Comparison of ENCODE assay signal across 8 cellular contexts in the genomic region with DNA sequence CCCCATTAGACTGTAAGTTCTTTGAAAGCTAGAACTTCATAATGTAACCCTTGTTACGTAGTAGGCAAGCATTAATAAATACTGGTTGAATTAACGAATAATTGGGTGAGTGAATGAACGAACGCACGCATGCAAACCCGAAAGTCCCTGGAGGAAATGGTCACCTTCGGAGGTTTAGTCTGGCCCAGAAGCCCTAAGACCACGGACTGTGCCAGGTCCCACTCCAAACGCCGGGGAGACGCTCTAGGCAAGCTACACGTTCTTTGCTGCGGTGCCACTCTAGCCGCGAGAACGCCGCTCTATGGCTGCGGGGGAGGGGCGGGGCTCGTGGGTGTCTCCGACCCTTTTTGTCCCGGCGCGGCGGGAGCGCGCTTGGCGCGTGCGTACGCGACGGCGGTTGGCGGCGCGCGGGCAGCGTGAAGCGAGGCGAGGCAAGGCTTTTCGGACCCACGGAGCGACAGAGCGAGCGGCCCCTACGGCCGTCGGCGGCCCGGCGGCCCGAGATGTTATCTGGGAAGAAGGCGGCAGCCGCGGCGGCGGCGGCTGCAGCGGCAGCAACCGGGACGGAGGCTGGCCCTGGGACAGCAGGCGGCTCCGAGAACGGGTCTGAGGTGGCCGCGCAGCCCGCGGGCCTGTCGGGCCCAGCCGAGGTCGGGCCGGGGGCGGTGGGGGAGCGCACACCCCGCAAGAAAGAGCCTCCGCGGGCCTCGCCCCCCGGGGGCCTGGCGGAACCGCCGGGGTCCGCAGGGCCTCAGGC. TPM values are rescaled to one million over a fixed set of nuclear protein-coding genes. Genes with fewer than 3 reads are reported as not detected.
DNase-seq lines count a peak whose midpoint lies in the region; ATAC-seq and TF ChIP-seq lines count a peak whose summit lies in the region.

Gene KDM1A, plus strand, starts transcription at position 375 of the 757 bp plus-strand sequence. Its CDS starts 129 bp downstream, at position 504.

- peaks cover 0 to 17% of the 10 kb centered on the region in 2 donors for H3K4me1 ChIP-seq in left lung

- peaks cover 0 to 3% (median 0%) of the 10 kb centered on the region in 7 donors for H3K9me3 Mint-ChIP-seq in CD14-positive monocyte
- H3K9me3 Mint-ChIP-seq in dendritic cell treated with granulocyte-macrophage colony-stimulating factor and Interleukin-4, amounts not matched to agents 40 ng/mL and 50 ng/mL, for 4 days = peaks cover 8% of the 10 kb centered on the region

- H3K4me3 ChIP-seq in left lung = peak within 1 kb of the TSS; percentile 79 to 92

- H3K4me1 Mint-ChIP-seq in CD14-positive monocyte = peaks cover 52% of the 10 kb centered on the region
- H3K4me1 Mint-ChIP-seq in dendritic cell treated with granulocyte-macrophage colony-stimulating factor and Interleukin-4, amounts not matched to agents 40 ng/mL and 50 ng/mL, for 4 days (ENCODE audit: low read depth) = peaks cover 62% of the 10 kb centered on the region

- peak within 1 kb of the TSS; percentile 99 to 100 for H3K4me3 Mint-ChIP-seq in CD14-positive monocyte
- peak within 1 kb of the TSS; percentile 79 for H3K4me3 Mint-ChIP-seq in dendritic cell treated with granulocyte-macrophage colony-stimulating factor and Interleukin-4, amounts not matched to agents 40 ng/mL and 50 ng/mL, for 4 days

- ATAC-seq in GM19328 (IDR thresholded peaks at IDR 0.05; ENCODE audit: unreplicated experiment) (peak; percentile 94), HG03520 (IDR thresholded peaks at IDR 0.05; ENCODE audit: unreplicated experiment) (peak; percentile 86), left lung (peak; percentile 98)

- peak within 1 kb of the TSS; percentile 85 to 94 (median 89) for H3K27ac Mint-ChIP-seq in CD14-positive monocyte
- H3K27ac Mint-ChIP-seq in dendritic cell treated with granulocyte-macrophage colony-stimulating factor and Interleukin-4, amounts not matched to agents 40 ng/mL and 50 ng/mL, for 4 days = peak within 1 kb of the TSS; percentile 84

- intact Hi-C loops in CD14-positive monocyte (cut with micrococcal nuclease) (no loop called here), left lung (cut with DNase I) (no loop called here)
- intact Hi-C loops in dendritic cell treated with granulocyte-macrophage colony-stimulating factor and Interleukin-4, amounts not matched to agents 40 ng/mL and 50 ng/mL, for 4 days (cut with micrococcal nuclease) = no loop called here

- DNase-seq in CD14-positive monocyte (ENCODE audit: low spot score) (peak; percentile 93), NCI-H69 (lab: John Stamatoyannopoulos, UW) (peak; percentile 98), left lung (peak; percentile 97 to 99)
- peak; percentile 83 to 91 for DNase-seq in activated CD4-positive, alpha-beta T cell treated with anti-CD3 and anti-CD28 coated beads, Interleukin-2, amount 50 U/mL, for 24 hours (ENCODE audit: low read depth in 1 of 2, low spot score in 1 of 2)
- peak; percentile 91 to 94 for DNase-seq in stimulated activated CD4-positive, alpha-beta T cell treated with anti-CD3 and anti-CD28 coated beads, Interleukin-2, amount 100 ng/mL, for 48 hours

- no peaks in the 10 kb centered on the region for H3K27me3 ChIP-seq in left lung

- H3K36me3 Mint-ChIP-seq in CD14-positive monocyte = no peaks in the 10 kb centered on the region
- peaks cover 13% of the 10 kb centered on the region for H3K36me3 Mint-ChIP-seq in dendritic cell treated with granulocyte-macrophage colony-stimulating factor and Interleukin-4, amounts not matched to agents 40 ng/mL and 50 ng/mL, for 4 days (ENCODE audit: low read depth)

- H3K27me3 Mint-ChIP-seq in CD14-positive monocyte (ENCODE audit: low read depth in 3 of 3) = no peaks in the 10 kb centered on the region
- H3K27me3 Mint-ChIP-seq in dendritic cell treated with granulocyte-macrophage colony-stimulating factor and Interleukin-4, amounts not matched to agents 40 ng/mL and 50 ng/mL, for 4 days = no peaks in the 10 kb centered on the region

- no peaks in the 10 kb centered on the region for H3K9me3 ChIP-seq in left lung

- TF ChIP-seq CTCF in CD14-positive monocyte (IDR thresholded peaks at IDR 0.05) (no peak), left lung (IDR thresholded peaks at IDR 0.05) (no peak)

- H3K36me3 ChIP-seq in left lung = no peaks in the 10 kb centered on the region

- peak within 1 kb of the TSS; percentile 81 to 89 for H3K27ac ChIP-seq in left lung

RNA-seq across cellular contexts. Expression of gene KDM1A, which starts in this region (rescaled TPM):
- 10 to 100 TPM; 22.1 to 24.1 TPM for polyA plus RNA-seq in CD14-positive monocyte
- total RNA-seq in left lung = 10 to 100 TPM; 39.5 to 40.8 TPM

Comparison
In these comparisons a context has a peak if more than half of its experiments do, and no peak if none do; other contexts are left out.
1. Peak in every context shown above with its lines: DNase-seq, ATAC-seq, H3K4me3 ChIP-seq and H3K27ac ChIP-seq.